In genomic region chr18:44895176-44895798, GRCh38 we compare ENCODE assay signal across 8 cellular contexts.
A peak's percentile ranks its signal among the peaks of the same experiment; 100 is the strongest.
DNase-seq lines count a peak whose midpoint lies in the region; ATAC-seq and TF ChIP-seq lines count a peak whose summit lies in the region.

No MANE protein-coding gene starts in this region.

- H3K9me3 Mint-ChIP-seq in Caco-2 (ENCODE audit: unreplicated experiment): no peaks in the 10 kb centered on the region

- CTCF ChIA-PET in Caco-2 (lab: Charles Lee): no interaction called here

- H3K4me3 Mint-ChIP-seq in Caco-2 (ENCODE audit: unreplicated experiment): no peak overlapping the region

- no peak overlapping the region for H2AFZ ChIP-seq in SU-DHL-6 (ENCODE audit: low read depth, low read length, severe bottlenecking)

- no peaks in the 10 kb centered on the region for H4K20me1 ChIP-seq in SU-DHL-6 (ENCODE audit: low read depth, low read length)

- no peaks in the 10 kb centered on the region for H3K4me1 Mint-ChIP-seq in Caco-2 (ENCODE audit: low read depth, unreplicated experiment)

- intact Hi-C loops in Caco-2 (cut with micrococcal nuclease; ENCODE audit: unreplicated experiment): loop anchor here (1.0 to 5.0 kb wide), 3 partner anchors 98 to 318 kb away; no protein-coding TSS in a partner anchor
- intact Hi-C loops in vagina (cut with DNase I): no loop called here

- H3K27ac ChIP-seq in SU-DHL-6 (ENCODE audit: low read depth, low read length): no peak overlapping the region
- H3K27ac ChIP-seq in vagina: no peak overlapping the region

- ATAC-seq in GM18511 (IDR thresholded peaks at IDR 0.05; ENCODE audit: unreplicated experiment) (peak; percentile 71), GM18502 (IDR thresholded peaks at IDR 0.05; ENCODE audit: poor library complexity, unreplicated experiment) (no peak)

- TF ChIP-seq POLR2A in vagina (IDR thresholded peaks at IDR 0.05): no peak

- H3K36me3 ChIP-seq in Caco-2 (ENCODE audit: control insufficient read depth, insufficient read depth, low read length): no peaks in the 10 kb centered on the region
- no peaks in the 10 kb centered on the region for H3K36me3 ChIP-seq in SU-DHL-6 (ENCODE audit: low read length)
- H3K36me3 ChIP-seq in vagina: no peaks in the 10 kb centered on the region

- H3K4me1 ChIP-seq in Caco-2 (no peaks in the 10 kb centered on the region), vagina (peaks cover 8% of the 10 kb centered on the region)

- H3F3A ChIP-seq in SU-DHL-6 (ENCODE audit: insufficient read depth): no peaks in the 10 kb centered on the region

- peak; percentile 47 to 53 for DNase-seq in Caco-2
- DNase-seq in Jurkat, Clone E6-1 (ENCODE audit: low read depth, low spot score): peak; percentile 24
- peak; percentile 85 for DNase-seq in fibroblast of mammary gland (ENCODE audit: low read depth)
- DNase-seq in renal cortical epithelial cell (ENCODE audit: low read depth): peak; percentile 70
- DNase-seq in vagina (ENCODE audit: extremely low spot score in 2 of 2): no peak

- POLR2A ChIA-PET in Caco-2 (lab: Charles Lee): no interaction called here

- no peaks in the 10 kb centered on the region for H3K27me3 ChIP-seq in Caco-2 (replicated peaks; ENCODE audit: control insufficient read depth, insufficient read depth, low read length)
- no peaks in the 10 kb centered on the region for H3K27me3 ChIP-seq in SU-DHL-6 (ENCODE audit: low read length)
- no peaks in the 10 kb centered on the region for H3K27me3 ChIP-seq in vagina

- no peak overlapping the region for H3K4me3 ChIP-seq in Caco-2 (ENCODE audit: low read depth, low read length)
- H3K4me3 ChIP-seq in Jurkat, Clone E6-1 (ENCODE audit: low read length): no peak overlapping the region
- no peak overlapping the region for H3K4me3 ChIP-seq in SU-DHL-6 (ENCODE audit: insufficient read depth, low read length, poor library complexity, severe bottlenecking)
- H3K4me3 ChIP-seq in fibroblast of mammary gland (ENCODE audit: control insufficient read depth, low read depth, low read length): no peak overlapping the region
- H3K4me3 ChIP-seq in vagina: no peak overlapping the region

- H3K27ac Mint-ChIP-seq in Caco-2 (ENCODE audit: unreplicated experiment): no peak overlapping the region

- no peaks in the 10 kb centered on the region for H3K36me3 Mint-ChIP-seq in Caco-2 (ENCODE audit: insufficient read depth, unreplicated experiment)

- no peaks in the 10 kb centered on the region for H3K9me3 ChIP-seq in Caco-2
- no peaks in the 10 kb centered on the region; the same call in 1 of the 2 replicates for H3K9me3 ChIP-seq in SU-DHL-6 (ENCODE audit: insufficient read depth, low read length)
- H3K9me3 ChIP-seq in vagina: no peaks in the 10 kb centered on the region

- H3K79me2 ChIP-seq in SU-DHL-6 (ENCODE audit: insufficient read depth, low read length): no peaks in the 10 kb centered on the region

- H3K27me3 Mint-ChIP-seq in Caco-2 (ENCODE audit: insufficient read depth, unreplicated experiment): no peaks in the 10 kb centered on the region

- H3K4me2 ChIP-seq in SU-DHL-6 (ENCODE audit: low read depth, low read length, poor library complexity, severe bottlenecking): no peak overlapping the region

- BruUV-seq in Caco-2 (replicated peaks; lab: Mats Ljungman, UMichigan): no TSS peak

- H3K9me2 ChIP-seq in SU-DHL-6 (replicated peaks; ENCODE audit: insufficient read depth, low read length): no peaks in the 10 kb centered on the region

- H3K9ac ChIP-seq in SU-DHL-6 (ENCODE audit: low read length): no peak overlapping the region

- peak in 1 of 2 experiments; percentile 18 for TF ChIP-seq CTCF in Caco-2 (IDR thresholded peaks at IDR 0.05; ENCODE audit: insufficient read depth in 1 of 2, low read depth in 1 of 2, low read length in 1 of 2, severe bottlenecking in 1 of 2, unreplicated experiment in 1 of 2)
- peak; percentile 55 for TF ChIP-seq CTCF in SU-DHL-6 (IDR thresholded peaks at IDR 0.05; ENCODE audit: insufficient read depth, low read length, poor library complexity, severe bottlenecking)
- peak; percentile 78 for TF ChIP-seq CTCF in fibroblast of mammary gland (conservative IDR thresholded peaks at IDR 0.05; ENCODE audit: control insufficient read depth, insufficient read depth, low read depth, low read length)
- TF ChIP-seq CTCF in vagina (IDR thresholded peaks at IDR 0.05): no peak

Comparison
In these comparisons a context has a peak if more than half of its experiments do, and no peak if none do; other contexts are left out.
1. DNase-seq: peak in Caco-2 (2 of 2), Jurkat, Clone E6-1 (single experiment), fibroblast of mammary gland (single experiment) and renal cortical epithelial cell (single experiment); none in vagina (0 of 2).
2. CTCF ChIP-seq: peak in SU-DHL-6 (single experiment) and fibroblast of mammary gland (single experiment); none in vagina (0 of 3).